Comparison of ENCODE assay signal across 20 cellular contexts in genomic region chr17:39658346-39658745, GRCh38. TPM values are rescaled to one million over a fixed set of nuclear protein-coding genes. Genes with fewer than 3 reads are reported as not detected.
DNase-seq lines count a peak whose midpoint lies in the region; ATAC-seq and TF ChIP-seq lines count a peak whose summit lies in the region.
"Had no signal": no experiment of that assay in that cellular context is flagged by ENCODE, and none has a peak within 500 bp of the region (broad histone marks: within the 10 kb centered on the region; RNA-seq: fewer than 3 reads in every experiment).

No MANE protein-coding gene starts in this region.

- H3K4me3 ChIP-seq in right atrium auricular region (no peak overlapping the region), sigmoid colon (no peak overlapping the region), vagina (no peak overlapping the region), right lobe of liver (no peak overlapping the region)

- H3K27ac Mint-ChIP-seq in dendritic cell treated with granulocyte-macrophage colony-stimulating factor and Interleukin-4, amounts not matched to agents 40 ng/mL and 50 ng/mL, for 4 days: peak overlapping the region; percentile 66

- intact Hi-C loops in Right ventricle myocardium superior (cut with DNase I) (no loop called here), sigmoid colon (cut with DNase I) (no loop called here), vagina (cut with DNase I) (no loop called here), right lobe of liver (cut with DNase I) (no loop called here)
- intact Hi-C loops in dendritic cell treated with granulocyte-macrophage colony-stimulating factor and Interleukin-4, amounts not matched to agents 40 ng/mL and 50 ng/mL, for 4 days (cut with micrococcal nuclease): loop anchor here (2.0 kb wide), 1 partner anchor 16 kb away; no protein-coding TSS in a partner anchor

- H3K27ac ChIP-seq in right atrium auricular region (peak overlapping the region; percentile 89 to 96), sigmoid colon (peak overlapping the region in 3 of 4 donors; percentile 28 to 59 (median 55)), vagina (peak overlapping the region; percentile 26), right lobe of liver (no peak overlapping the region)

- 89 to 97% methylated on average over 11 of the region's 11 CpGs for WGBS in sigmoid colon, 2 donors
- WGBS in right lobe of liver (ENCODE audit: insufficient coverage, low coverage, low lambda C conversion rate, missing lambda C conversion rate): 80% methylated on average over 1 of the region's 11 CpGs

- H3K4me3 Mint-ChIP-seq in dendritic cell treated with granulocyte-macrophage colony-stimulating factor and Interleukin-4, amounts not matched to agents 40 ng/mL and 50 ng/mL, for 4 days: no peak overlapping the region
- H3K4me3 Mint-ChIP-seq: CD8-positive, alpha-beta memory T cell; IgD-negative memory B cell had no signal

- no peak for TF ChIP-seq EP300 in sigmoid colon (IDR thresholded peaks at IDR 0.05)

- peaks cover 25% of the 10 kb centered on the region for H3K36me3 ChIP-seq in right atrium auricular region
- peaks cover 0 to 63% (median 11%) of the 10 kb centered on the region in 4 donors for H3K36me3 ChIP-seq in sigmoid colon
- peaks cover 0 to 42% of the 10 kb centered on the region in 2 donors for H3K36me3 ChIP-seq in vagina
- H3K36me3 ChIP-seq in right lobe of liver: no peaks in the 10 kb centered on the region

- TF ChIP-seq POLR2A in sigmoid colon (IDR thresholded peaks at IDR 0.05) (no peak), vagina (IDR thresholded peaks at IDR 0.05) (no peak), right lobe of liver (IDR thresholded peaks at IDR 0.05) (no peak)

- H3K27me3 ChIP-seq in right atrium auricular region (no peaks in the 10 kb centered on the region), sigmoid colon (no peaks in the 10 kb centered on the region), vagina (no peaks in the 10 kb centered on the region), right lobe of liver (no peaks in the 10 kb centered on the region)

- DNase-seq in right atrium auricular region (ENCODE audit: low spot score) (no peak), Right ventricle myocardium superior (no peak), sigmoid colon (no peak), vagina (ENCODE audit: extremely low spot score in 2 of 2) (no peak), right lobe of liver (no peak)
- DNase-seq: DND-41, GDM1, NCI-H1436, NCI-H345, NCI-H526 treated with DMSO at 0.1 percent for 48 hours, OCI-M1 had no signal

- no peaks in the 10 kb centered on the region for H3K9me3 Mint-ChIP-seq in dendritic cell treated with granulocyte-macrophage colony-stimulating factor and Interleukin-4, amounts not matched to agents 40 ng/mL and 50 ng/mL, for 4 days
- H3K9me3 Mint-ChIP-seq: CD8-positive, alpha-beta memory T cell; IgD-negative memory B cell had no signal

- no peaks in the 10 kb centered on the region for H3K9me3 ChIP-seq in right atrium auricular region
- H3K9me3 ChIP-seq in sigmoid colon: no peaks in the 10 kb centered on the region
- no peaks in the 10 kb centered on the region for H3K9me3 ChIP-seq in vagina
- H3K9me3 ChIP-seq in right lobe of liver: no peaks in the 10 kb centered on the region

- ATAC-seq in Right ventricle myocardium superior (ENCODE audit: poor library complexity) (no peak), HG03045 (IDR thresholded peaks at IDR 0.05; ENCODE audit: unreplicated experiment) (no peak), GM19467 (IDR thresholded peaks at IDR 0.05; ENCODE audit: unreplicated experiment) (no peak), right lobe of liver (no peak)
- ATAC-seq: HCT116 had no signal

- peaks cover 0 to 71% of the 10 kb centered on the region in 2 donors for H3K4me1 ChIP-seq in right atrium auricular region
- H3K4me1 ChIP-seq in sigmoid colon: peaks cover 0 to 16% (median 5%) of the 10 kb centered on the region in 4 donors
- H3K4me1 ChIP-seq in vagina: peaks cover 39% of the 10 kb centered on the region
- peaks cover 0 to 14% (median 4%) of the 10 kb centered on the region in 4 donors for H3K4me1 ChIP-seq in right lobe of liver

- TF ChIP-seq CTCF in right atrium auricular region (IDR thresholded peaks at IDR 0.05) (no peak), sigmoid colon (IDR thresholded peaks at IDR 0.05) (no peak), vagina (IDR thresholded peaks at IDR 0.05) (no peak), right lobe of liver (IDR thresholded peaks at IDR 0.05) (no peak)

- no peaks in the 10 kb centered on the region for H3K27me3 Mint-ChIP-seq in dendritic cell treated with granulocyte-macrophage colony-stimulating factor and Interleukin-4, amounts not matched to agents 40 ng/mL and 50 ng/mL, for 4 days
- H3K27me3 Mint-ChIP-seq: IgD-negative memory B cell had no signal

- peaks cover 100% of the 10 kb centered on the region for H3K36me3 Mint-ChIP-seq in dendritic cell treated with granulocyte-macrophage colony-stimulating factor and Interleukin-4, amounts not matched to agents 40 ng/mL and 50 ng/mL, for 4 days (ENCODE audit: low read depth)

- H3K4me1 Mint-ChIP-seq in dendritic cell treated with granulocyte-macrophage colony-stimulating factor and Interleukin-4, amounts not matched to agents 40 ng/mL and 50 ng/mL, for 4 days (ENCODE audit: low read depth): peaks cover 73% of the 10 kb centered on the region

RNA-seq across cellular contexts. Expression of gene TCAP, which starts 6.8 kb away (rescaled TPM):
- total RNA-seq in right atrium auricular region (1,000 to 10,000 TPM; 3,380 to 5,284 TPM), Right ventricle myocardium superior (5,900 TPM), sigmoid colon (under 1 TPM in 3 of 4 donors, not detected in 1; 0.49 to 0.71 (median 0.68) TPM), vagina (0.49 TPM), right lobe of liver (1 to 10 TPM in 4 of 6 experiments, under 1 TPM in 2; 0.49 to 4.3 (median 1.1) TPM)
- 1 to 10 TPM; 1.4 to 3.5 (median 3.0) TPM for polyA plus RNA-seq in sigmoid colon
- polyA plus RNA-seq: CD8-positive, alpha-beta memory T cell; IgD-negative memory B cell had no signal

RNA-seq across cellular contexts. Expression of gene PNMT, which starts 9.9 kb away (rescaled TPM):
- total RNA-seq in right atrium auricular region (10 to 100 TPM; 14.9 to 26.2 TPM), Right ventricle myocardium superior (7.1 TPM), sigmoid colon (1 to 10 TPM; 2.8 to 5.4 (median 5.1) TPM), vagina (5.6 TPM), right lobe of liver (under 1 TPM in 2 of 6 experiments, not detected in 4; 0.37 TPM)
- 1 to 10 TPM; 1.2 to 2.4 (median 1.8) TPM for polyA plus RNA-seq in sigmoid colon
- total RNA-seq: A673; CD8-positive, alpha-beta memory T cell; HT1080 had no signal
- polyA plus RNA-seq: IgD-negative memory B cell had no signal

RNA-seq across cellular contexts. Expression of gene STARD3, which starts 21.4 kb away (rescaled TPM):
- total RNA-seq in right atrium auricular region (10 to 100 TPM; 18.5 to 22.2 TPM), Right ventricle myocardium superior (13.9 TPM), sigmoid colon (10 to 100 TPM; 35.3 to 44.1 (median 37.6) TPM), vagina (148 TPM), right lobe of liver (10 to 100 TPM; 24.3 to 49.8 (median 28.0) TPM)
- 10 to 100 TPM; 21.0 to 59.2 (median 25.0) TPM for polyA plus RNA-seq in sigmoid colon

RNA-seq across cellular contexts. Expression of gene PGAP3, which starts 29.5 kb away (rescaled TPM):
- 10 to 100 TPM; 14.0 to 21.6 TPM for total RNA-seq in right atrium auricular region
- total RNA-seq in Right ventricle myocardium superior: 10.0 TPM
- 10 to 100 TPM in 1 of 4 donors, 1 to 10 TPM in 3; 6.9 to 12.1 (median 8.2) TPM for total RNA-seq in sigmoid colon
- polyA plus RNA-seq in sigmoid colon: 10 to 100 TPM in 1 of 3 donors, 1 to 10 TPM in 2; 7.2 to 29.6 (median 8.4) TPM
- total RNA-seq in vagina: 17.7 TPM
- 10 to 100 TPM in 5 of 6 experiments, 1 to 10 TPM in 1; 9.7 to 25.7 (median 18.3) TPM for total RNA-seq in right lobe of liver

RNA-seq across cellular contexts. Expression of gene PPP1R1B, which starts 31.6 kb away (rescaled TPM):
- total RNA-seq in right atrium auricular region: 1 to 10 TPM in 1 of 2 donors, not detected in 1; 6.7 TPM
- 0.35 TPM for total RNA-seq in Right ventricle myocardium superior
- 10 to 100 TPM in 1 of 4 donors, 1 to 10 TPM in 3; 4.2 to 12.1 (median 7.2) TPM for total RNA-seq in sigmoid colon
- 100 to 1,000 TPM; 255 to 280 (median 273) TPM for polyA plus RNA-seq in sigmoid colon
- 9.3 TPM for total RNA-seq in vagina
- total RNA-seq in right lobe of liver: under 1 TPM in 1 of 6 experiments, not detected in 5; 0.46 TPM
- total RNA-seq: CD8-positive, alpha-beta memory T cell; HT1080; LHCN-M2 had no signal
- polyA plus RNA-seq: CD8-positive, alpha-beta memory T cell; IgD-negative memory B cell had no signal

Comparison
In these comparisons a context has a peak if more than half of its experiments do, and no peak if none do; other contexts are left out.
1. H3K27ac ChIP-seq: peak in right atrium auricular region (2 of 2), sigmoid colon (3 of 4) and vagina (single experiment); none in right lobe of liver (0 of 3).
2. RNA of gene TCAP, which starts 6.8 kb away (total RNA-seq): 5,900 TPM in Right ventricle myocardium superior (single experiment) and 3,380 to 5,284 TPM in right atrium auricular region; 0.49 to 4.3 TPM in right lobe of liver, 0.49 to 0.71 TPM in sigmoid colon and 0.49 TPM in vagina (single experiment); every median in the first group is over 100 times any median in the second.